Comparison of ENCODE assay signal across 12 cellular contexts in genomic region chr1:200660719-200661118, GRCh38. TPM values are rescaled to one million over a fixed set of nuclear protein-coding genes. Genes with fewer than 3 reads are reported as not detected.
"Had no signal": no experiment of that assay in that cellular context is flagged by ENCODE, and none has a peak within 500 bp of the region (broad histone marks: within the 10 kb centered on the region; RNA-seq: fewer than 3 reads in every experiment).

No MANE protein-coding gene starts in this region.

- ATAC-seq: naive thymus-derived CD8-positive, alpha-beta T cell; stimulated activated naive CD8-positive, alpha-beta T cell treated with anti-CD3 and anti-CD28 coated beads, Interleukin-15, amount 100 ng/mL, for 72 hours had no signal

- H3K27ac Mint-ChIP-seq: activated CD4-positive, alpha-beta memory T cell treated with anti-CD3 and anti-CD28 coated beads, Interleukin-2, amount 10 ng/mL, durations not matched to agents 7 days and 5 days had no signal

- H3K27me3 ChIP-seq: vagina had no signal

- H3K27ac ChIP-seq: prostate gland, vagina had no signal

- H3K9me3 Mint-ChIP-seq: activated CD4-positive, alpha-beta memory T cell treated with anti-CD3 and anti-CD28 coated beads, Interleukin-2, amount 10 ng/mL, durations not matched to agents 7 days and 5 days; immature natural killer cell; naive thymus-derived CD8-positive, alpha-beta T cell; stimulated activated naive CD8-positive, alpha-beta T cell treated with anti-CD3 and anti-CD28 coated beads, Interleukin-15, amount 100 ng/mL, for 72 hours had no signal

- H3K27me3 Mint-ChIP-seq: activated CD4-positive, alpha-beta memory T cell treated with anti-CD3 and anti-CD28 coated beads, Interleukin-2, amount 10 ng/mL, durations not matched to agents 7 days and 5 days; naive thymus-derived CD8-positive, alpha-beta T cell; stimulated activated naive CD8-positive, alpha-beta T cell treated with anti-CD3 and anti-CD28 coated beads, Interleukin-15, amount 100 ng/mL, for 72 hours had no signal

- H3K4me1 ChIP-seq: prostate gland had no signal

- H3K4me3 ChIP-seq: prostate gland, vagina had no signal

- DNase-seq: activated CD4-positive, alpha-beta memory T cell treated with anti-CD3 and anti-CD28 coated beads, Interleukin-2, amount 10 ng/mL, durations not matched to agents 7 days and 5 days; activated gamma-delta T cell treated with Interleukin-2 at 50 U/mL for 16 hours; activated T-cell treated with anti-CD3 and anti-CD28 coated beads, Interleukin-2, amount 50 U/mL, for 48 hours; effector memory CD4-positive, alpha-beta T cell; immature natural killer cell; naive thymus-derived CD8-positive, alpha-beta T cell; stimulated activated CD4-positive, alpha-beta T cell treated with anti-CD3 and anti-CD28 coated beads, Interleukin-4, amount 100 ng/mL, for 1 hour; stimulated activated CD8-positive, alpha-beta memory T cell treated with anti-CD3 and anti-CD28 coated beads, Interleukin-4, amount 100 ng/mL, for 48 hours; stimulated activated naive CD8-positive, alpha-beta T cell treated with anti-CD3 and anti-CD28 coated beads, Interleukin-15, amount 100 ng/mL, for 72 hours; SW 1271 had no signal

- H3K9me3 ChIP-seq: prostate gland, vagina had no signal

- H3K4me3 Mint-ChIP-seq: activated CD4-positive, alpha-beta memory T cell treated with anti-CD3 and anti-CD28 coated beads, Interleukin-2, amount 10 ng/mL, durations not matched to agents 7 days and 5 days; immature natural killer cell; naive thymus-derived CD8-positive, alpha-beta T cell; stimulated activated naive CD8-positive, alpha-beta T cell treated with anti-CD3 and anti-CD28 coated beads, Interleukin-15, amount 100 ng/mL, for 72 hours had no signal

RNA-seq across cellular contexts. Expression of gene KIF14, which starts 40.2 kb away (rescaled TPM):
- polyA plus RNA-seq: naive thymus-derived CD8-positive, alpha-beta T cell had no signal
